9 cellular contexts compared by ENCODE assay signal in genomic region chr14:75514673-75515630, GRCh38. TPM values are rescaled to one million over a fixed set of nuclear protein-coding genes. Genes with fewer than 3 reads are reported as not detected.
DNase-seq lines count a peak whose midpoint lies in the region; ATAC-seq and TF ChIP-seq lines count a peak whose summit lies in the region.
"Had no signal": no experiment of that assay in that cellular context is flagged by ENCODE, and none has a peak within 500 bp of the region (broad histone marks: within the 10 kb centered on the region; RNA-seq: fewer than 3 reads in every experiment).

No MANE protein-coding gene starts in this region.

- H3K27ac Mint-ChIP-seq in activated naive CD8-positive, alpha-beta T cell treated with anti-CD3 and anti-CD28 coated beads, Interleukin-2, amount 50 U/mL, for 24 hours: peak overlapping the region; percentile 90
- no peak overlapping the region for H3K27ac Mint-ChIP-seq in type B pancreatic cell

- H3K4me1 ChIP-seq in right lobe of liver (no peaks in the 10 kb centered on the region), uterus (no peaks in the 10 kb centered on the region)
- H3K4me1 ChIP-seq: pancreas had no signal

- TF ChIP-seq POLR2A in right lobe of liver (IDR thresholded peaks at IDR 0.05) (no peak), uterus (IDR thresholded peaks at IDR 0.05) (no peak)

- intact Hi-C loops in right lobe of liver (cut with DNase I): no loop called here
- intact Hi-C loops in uterus (cut with DNase I; ENCODE audit: low total_unique reads): no loop called here

- H3K9me3 Mint-ChIP-seq in activated naive CD8-positive, alpha-beta T cell treated with anti-CD3 and anti-CD28 coated beads, Interleukin-2, amount 50 U/mL, for 24 hours: peaks cover 25% of the 10 kb centered on the region
- no peaks in the 10 kb centered on the region for H3K9me3 Mint-ChIP-seq in type B pancreatic cell

- TF ChIP-seq CTCF in GM10266 (IDR thresholded peaks at IDR 0.05; ENCODE audit: control insufficient read depth, insufficient read depth, low read depth, missing control alignments): peak; percentile 37
- peak in 2 of 4 donors; percentile 22 to 34 for TF ChIP-seq CTCF in right lobe of liver (IDR thresholded peaks at IDR 0.05)
- TF ChIP-seq CTCF in type B pancreatic cell (conservative IDR thresholded peaks at IDR 0.05): peak; percentile 23
- TF ChIP-seq CTCF in uterus (IDR thresholded peaks at IDR 0.05): peak in 1 of 4 experiments; percentile 11

- no peaks in the 10 kb centered on the region for H3K9me3 ChIP-seq in right lobe of liver
- H3K9me3 ChIP-seq in uterus: peaks cover 0 to 5% of the 10 kb centered on the region in 2 donors
- H3K9me3 ChIP-seq: pancreas had no signal

- H3K4me3 ChIP-seq in right lobe of liver: peak overlapping the region; percentile 14 to 49 (median 35)
- H3K4me3 ChIP-seq in uterus: peak overlapping the region in 1 of 2 donors; percentile 7

- ATAC-seq in GM21786 (IDR thresholded peaks at IDR 0.05; ENCODE audit: unreplicated experiment) (peak; percentile 49), right lobe of liver (peak; percentile 41 to 76 (median 55))
- peak; percentile 55 for ATAC-seq in activated naive CD8-positive, alpha-beta T cell treated with anti-CD3 and anti-CD28 coated beads, Interleukin-2, amount 50 U/mL, for 24 hours

- H3K36me3 ChIP-seq in right lobe of liver: no peaks in the 10 kb centered on the region
- no peaks in the 10 kb centered on the region for H3K36me3 ChIP-seq in uterus
- H3K36me3 ChIP-seq: pancreas had no signal

- DNase-seq in GM10266 (ENCODE audit: extremely low spot score) (peak; percentile 32), NCI-H2227 treated with DMSO at 0.1 percent for 48 hours (lab: John Stamatoyannopoulos, UW) (peak; percentile 59), right lobe of liver (no peak), type B pancreatic cell (ENCODE audit: extremely low spot score, unreplicated experiment) (no peak), uterus (no peak), DMS 273 treated with DMSO at 0.1 percent for 48 hours (lab: John Stamatoyannopoulos, UW) (no peak)
- DNase-seq in activated naive CD8-positive, alpha-beta T cell treated with anti-CD3 and anti-CD28 coated beads, Interleukin-2, amount 50 U/mL, for 24 hours: peak; percentile 59
- DNase-seq: pancreas had no signal

- H3K27me3 ChIP-seq in right lobe of liver (no peaks in the 10 kb centered on the region), uterus (no peaks in the 10 kb centered on the region)
- H3K27me3 ChIP-seq: pancreas had no signal

- 42% methylated on average over 9 of the region's 29 CpGs for WGBS in right lobe of liver (ENCODE audit: insufficient coverage, low coverage, low lambda C conversion rate, missing lambda C conversion rate)

- H3K27me3 Mint-ChIP-seq in activated naive CD8-positive, alpha-beta T cell treated with anti-CD3 and anti-CD28 coated beads, Interleukin-2, amount 50 U/mL, for 24 hours: no peaks in the 10 kb centered on the region
- H3K27me3 Mint-ChIP-seq in type B pancreatic cell: no peaks in the 10 kb centered on the region

- H3K36me3 Mint-ChIP-seq in activated naive CD8-positive, alpha-beta T cell treated with anti-CD3 and anti-CD28 coated beads, Interleukin-2, amount 50 U/mL, for 24 hours (ENCODE audit: low read depth): peaks cover 6% of the 10 kb centered on the region
- H3K36me3 Mint-ChIP-seq in type B pancreatic cell: no peaks in the 10 kb centered on the region

- peak overlapping the region; percentile 76 for H3K4me3 Mint-ChIP-seq in activated naive CD8-positive, alpha-beta T cell treated with anti-CD3 and anti-CD28 coated beads, Interleukin-2, amount 50 U/mL, for 24 hours
- H3K4me3 Mint-ChIP-seq in type B pancreatic cell: no peak overlapping the region

- H3K4me1 Mint-ChIP-seq in activated naive CD8-positive, alpha-beta T cell treated with anti-CD3 and anti-CD28 coated beads, Interleukin-2, amount 50 U/mL, for 24 hours: peaks cover 56% of the 10 kb centered on the region
- H3K4me1 Mint-ChIP-seq in type B pancreatic cell (ENCODE audit: unreplicated experiment): peaks cover 8% of the 10 kb centered on the region

- H3K27ac ChIP-seq in right lobe of liver: no peak overlapping the region
- H3K27ac ChIP-seq in uterus: peak overlapping the region in 1 of 2 donors; percentile 12
- H3K27ac ChIP-seq: pancreas had no signal

RNA-seq across cellular contexts. Expression of gene BATF, which starts 7.3 kb away (rescaled TPM):
- total RNA-seq in right lobe of liver: 10 to 100 TPM in 2 of 6 experiments, 1 to 10 TPM in 1, under 1 TPM in 3; 0.24 to 10.4 (median 0.87) TPM
- total RNA-seq in type B pancreatic cell (ENCODE audit: low replicate concordance): 2.2 and 2.6 TPM in 2 replicates
- 1 to 10 TPM in 2 of 4 donors, under 1 TPM in 1, not detected in 1; 0.28 to 6.4 (median 1.3) TPM for total RNA-seq in uterus

Comparison
In these comparisons a context has a peak if more than half of its experiments do, and no peak if none do; other contexts are left out.
1. DNase-seq: peak in GM10266 (single experiment), NCI-H2227 treated with DMSO at 0.1 percent for 48 hours (single experiment) and activated naive CD8-positive, alpha-beta T cell treated with anti-CD3 and anti-CD28 coated beads, Interleukin-2, amount 50 U/mL, for 24 hours (single experiment); none in right lobe of liver (0 of 3), type B pancreatic cell (single experiment), uterus (0 of 2) and DMS 273 treated with DMSO at 0.1 percent for 48 hours (single experiment).
2. Peak in every context shown above with its lines, with median percentiles within 50 percentile points of each other: ATAC-seq.